ENCODE assay signal across 8 cellular contexts in genomic region chrX:47145408-47146120, GRCh38. TPM values are rescaled to one million over a fixed set of nuclear protein-coding genes. Genes with fewer than 3 reads are reported as not detected.
DNase-seq lines count a peak whose midpoint lies in the region; ATAC-seq, FAIRE-seq and TF ChIP-seq lines count a peak whose summit lies in the region.

No MANE protein-coding gene starts in this region.

- SMC1A ChIA-PET in GM12878 (lab: Charles Lee; ENCODE audit: uncharacterized antibody, unreplicated experiment) = interaction anchor here (1.2 kb wide), 2 partner anchors 45 to 47 kb away, joined by 4 to 8 read pairs; no protein-coding TSS in a partner anchor

- ATAC-seq in GM21390 (IDR thresholded peaks at IDR 0.05; ENCODE audit: unreplicated experiment) = peak; percentile 12
- ATAC-seq in GM12878 = peak; percentile 46

- H3K4me1 Mint-ChIP-seq in Caco-2 (ENCODE audit: low read depth, unreplicated experiment) = peaks cover 7% of the 10 kb centered on the region
- peaks cover 36 to 38% of the 10 kb centered on the region in 2 donors for H3K4me1 Mint-ChIP-seq in immature natural killer cell

- H2AFZ ChIP-seq in Karpas-422 (ENCODE audit: low read length) = no peak overlapping the region
- peak overlapping the region; percentile 44; the same call in 1 of the 2 replicates for H2AFZ ChIP-seq in GM12878 (ENCODE audit: control insufficient read depth, low read depth, low read length)

- H3K9ac ChIP-seq in Karpas-422 (ENCODE audit: low read length) (peak overlapping the region; percentile 87), GM12878 (ENCODE audit: control insufficient read depth, insufficient read depth, low read length) (peak overlapping the region; percentile 90), subcutaneous abdominal adipose tissue (ENCODE audit: low read length in 5 of 5) (peak overlapping the region in 4 of 5 donors; percentile 57 to 82 (median 76))

- DNase-seq in Caco-2 (peak in 1 of 2 experiments; percentile 67), Karpas-422 (peak; percentile 78), GM12878 (ENCODE audit: low read depth, low spot score) (no peak), immature natural killer cell (no peak), HCEC 1CT (no peak), NCI-H2081 treated with DMSO at 0.1 percent for 48 hours (lab: John Stamatoyannopoulos, UW) (no peak)

- FAIRE-seq in GM12878 (lab: Jason Lieb, UNC) = no peak

- H4K20me1 ChIP-seq in Karpas-422 (ENCODE audit: insufficient read depth, low read depth, low read length) (peaks cover 26% of the 10 kb centered on the region; the same call in 1 of the 2 replicates), GM12878 (ENCODE audit: control insufficient read depth, insufficient read depth) (no peaks in the 10 kb centered on the region)

- H3K9me3 Mint-ChIP-seq in Caco-2 (ENCODE audit: unreplicated experiment) (no peaks in the 10 kb centered on the region), immature natural killer cell (peaks cover 0 to 1% (median 0%) of the 10 kb centered on the region in 6 donors)

- 28% methylated on average over 15 of the region's 37 CpGs for WGBS in GM12878 (ENCODE audit: insufficient coverage, insufficient replicate concordance, low lambda C conversion rate, missing lambda C conversion rate)

- in situ Hi-C loops in GM12878 (cut with MboI) = no loop called here

- H3K27ac Mint-ChIP-seq in Caco-2 (ENCODE audit: unreplicated experiment) (peak overlapping the region; percentile 99), immature natural killer cell (peak overlapping the region; percentile 95 to 98 (median 96))

- H3K79me2 ChIP-seq in Karpas-422 (ENCODE audit: low read length) (peaks cover 64% of the 10 kb centered on the region), GM12878 (ENCODE audit: control insufficient read depth, insufficient read depth, low read length) (peaks cover 57% of the 10 kb centered on the region)

- CTCF ChIA-PET in Caco-2 (lab: Charles Lee) = interaction anchor here (0.6 to 1.2 kb wide), 8 partner anchors 8 to 378 kb away, joined by 3 to 6 read pairs (median 3); no protein-coding TSS in a partner anchor
- CTCF ChIA-PET in GM12878 (lab: Yijun Ruan, JAX) = interaction anchor here (0.9 to 1.5 kb wide), 7 partner anchors 7 to 291 kb away, joined by 3 to 8 read pairs (median 3); no protein-coding TSS in a partner anchor

- TF ChIP-seq CTCF in Caco-2 (IDR thresholded peaks at IDR 0.05; ENCODE audit: insufficient read depth in 1 of 2, low read depth in 1 of 2, low read length in 1 of 2, severe bottlenecking in 1 of 2, unreplicated experiment in 1 of 2) = no peak
- TF ChIP-seq CTCF in GM12878 (IDR thresholded peaks at IDR 0.05 in 2 of 3, conservative IDR thresholded peaks at IDR 0.05 in 1 of 3; ENCODE audit: control insufficient read depth in 2 of 3, extremely low read depth in 1 of 3, insufficient read depth in 1 of 3, low read depth in 3 of 3, low read length in 3 of 3) = no peak

- BruUV-seq in Caco-2 (replicated peaks; lab: Mats Ljungman, UMichigan) (TSS peak; percentile 27), GM12878 (replicated peaks; lab: Mats Ljungman, UMichigan) (no TSS peak)

- H3K36me3 Mint-ChIP-seq in Caco-2 (ENCODE audit: insufficient read depth, unreplicated experiment) (peaks cover 35% of the 10 kb centered on the region), immature natural killer cell (no peaks in the 10 kb centered on the region)

- intact Hi-C loops in Caco-2 (cut with micrococcal nuclease; ENCODE audit: unreplicated experiment) (no loop called here), GM12878 (cut with micrococcal nuclease; ENCODE audit: unreplicated experiment) (loop anchor here (2.0 kb wide), 1 partner anchor 47 kb away; the partner anchor contains the start of gene UBA1)

- peak overlapping the region; percentile 91 for H3K27ac ChIP-seq in Karpas-422 (ENCODE audit: low read length)
- H3K27ac ChIP-seq in GM12878 (ENCODE audit: control insufficient read depth, insufficient read depth) = peak overlapping the region; percentile 87
- peak overlapping the region; percentile 84 for H3K27ac ChIP-seq in subcutaneous abdominal adipose tissue (ENCODE audit: low read depth, low read length)

- no peak for TF ChIP-seq EP300 in GM12878 (IDR thresholded peaks at IDR 0.05; ENCODE audit: borderline replicate concordance in 1 of 2, control insufficient read depth in 1 of 2, low read depth in 2 of 2, low read length in 2 of 2)

- POLR2A ChIA-PET in Caco-2 (lab: Charles Lee) = interaction anchor here (0.7 to 1.5 kb wide), 5 partner anchors 17 to 1551 kb away, joined by 3 to 12 read pairs (median 7); partner anchors contain the start of gene USP11
- POLR2A ChIA-PET in GM12878 (lab: Charles Lee) = interaction anchor here (0.6 to 1.9 kb wide), 9 partner anchors 11 to 414 kb away, joined by 3 to 20 read pairs (median 5); partner anchors contain the start of genes CDK16, RP2 and USP11

- H3K27me3 Mint-ChIP-seq in Caco-2 (ENCODE audit: insufficient read depth, unreplicated experiment) (no peaks in the 10 kb centered on the region), immature natural killer cell (ENCODE audit: low read depth in 3 of 3) (peaks cover 10 to 17% (median 16%) of the 10 kb centered on the region in 3 donors)

- H3K4me3 ChIP-seq in Caco-2 (ENCODE audit: low read depth, low read length) (peak overlapping the region; percentile 94), Karpas-422 (ENCODE audit: low read length) (peak overlapping the region; percentile 83), GM12878 (peak overlapping the region; percentile 80), subcutaneous abdominal adipose tissue (ENCODE audit: low read depth in 1 of 5, low read length in 5 of 5) (peak overlapping the region; percentile 72 to 83 (median 75))

- H3K4me3 Mint-ChIP-seq in Caco-2 (ENCODE audit: unreplicated experiment) (peak overlapping the region; percentile 92), immature natural killer cell (peak overlapping the region; percentile 95 to 97 (median 97))

- no peak for TF ChIP-seq RAD21 in GM12878 (IDR thresholded peaks at IDR 0.05; ENCODE audit: insufficient read depth, low read depth, low read length)

- no peaks in the 10 kb centered on the region for H3K9me3 ChIP-seq in Caco-2
- no peaks in the 10 kb centered on the region for H3K9me3 ChIP-seq in Karpas-422 (ENCODE audit: low read length)
- H3K9me3 ChIP-seq in GM12878 (replicated peaks; ENCODE audit: control insufficient read depth, insufficient read depth, low read length) = no peaks in the 10 kb centered on the region; the same call in 2 of the 3 replicates
- peaks cover 0 to 8% (median 0%) of the 10 kb centered on the region in 5 donors for H3K9me3 ChIP-seq in subcutaneous abdominal adipose tissue (ENCODE audit: control insufficient read depth in 5 of 5, low read length in 5 of 5)

- H3K36me3 ChIP-seq in Caco-2 (ENCODE audit: control insufficient read depth, insufficient read depth, low read length) = no peaks in the 10 kb centered on the region; the same call in 1 of the 2 replicates
- H3K36me3 ChIP-seq in Karpas-422 (ENCODE audit: insufficient read depth, low read length) = peaks cover 13% of the 10 kb centered on the region; the same call in 1 of the 2 replicates
- peaks cover 0 to under 1% of the 10 kb centered on the region in 2 experiments; a peak in 1 of 4 replicates for H3K36me3 ChIP-seq in GM12878 (ENCODE audit: control insufficient read depth in 2 of 2, insufficient read depth in 2 of 2, low read length in 1 of 2)
- peaks cover 0 to 12% (median 11%) of the 10 kb centered on the region in 5 donors for H3K36me3 ChIP-seq in subcutaneous abdominal adipose tissue (ENCODE audit: control insufficient read depth in 5 of 5, insufficient read depth in 5 of 5, low read length in 5 of 5)

- H3K4me2 ChIP-seq in Karpas-422 (ENCODE audit: low read depth, low read length, poor library complexity, severe bottlenecking) = peak overlapping the region; percentile 82
- peak overlapping the region; percentile 66 for H3K4me2 ChIP-seq in GM12878 (ENCODE audit: control insufficient read depth, insufficient read depth)

- RAD21 ChIA-PET in GM12878 (lab: Charles Lee; ENCODE audit: unreplicated experiment) = interaction anchor here (0.7 to 2.0 kb wide), 7 partner anchors 46 to 505 kb away, joined by 3 to 14 read pairs (median 4); partner anchors contain the start of genes CDK16, ELK1 and RP2

- H3K4me1 ChIP-seq in Caco-2 (no peaks in the 10 kb centered on the region), Karpas-422 (ENCODE audit: low read length) (peaks cover 20% of the 10 kb centered on the region), GM12878 (ENCODE audit: control insufficient read depth, insufficient read depth, low read length) (peaks cover 6% of the 10 kb centered on the region; the same call in 1 of the 2 replicates), subcutaneous abdominal adipose tissue (ENCODE audit: control insufficient read depth in 5 of 5, insufficient read depth in 5 of 5, low read length in 5 of 5) (peaks cover 0 to 37% (median 35%) of the 10 kb centered on the region in 5 donors)

- no peaks in the 10 kb centered on the region for H3K9me2 ChIP-seq in Karpas-422 (replicated peaks; ENCODE audit: insufficient read depth, low read length)

- H3K27me3 ChIP-seq in Caco-2 (replicated peaks; ENCODE audit: control insufficient read depth, insufficient read depth, low read length) = no peaks in the 10 kb centered on the region
- no peaks in the 10 kb centered on the region for H3K27me3 ChIP-seq in Karpas-422 (ENCODE audit: low read length)
- no peaks in the 10 kb centered on the region for H3K27me3 ChIP-seq in GM12878 (replicated peaks in 1 of 2; ENCODE audit: control insufficient read depth in 2 of 2, insufficient read depth in 2 of 2, low read length in 1 of 2)
- H3K27me3 ChIP-seq in subcutaneous abdominal adipose tissue (ENCODE audit: control insufficient read depth in 5 of 5, insufficient read depth in 4 of 5, low read length in 5 of 5) = peaks cover 0 to 12% (median 8%) of the 10 kb centered on the region in 5 donors

- TF ChIP-seq POLR2A in GM12878 (IDR thresholded peaks at IDR 0.05; ENCODE audit: low read depth, low read length) = no peak

RNA-seq across cellular contexts. Expression of gene RBM10, which starts 0.5 kb away (rescaled TPM):
- total RNA-seq in Caco-2 (2022) (41.0 and 41.2 TPM in 2 replicates), GM12878 (2014; rRNA removed) (46.8 and 48.0 TPM in 2 replicates), GM12878 (2014; rRNA removed; fragmentation: Illumina TruSeq; extraction: Trizol) (20.7 and 24.8 TPM in 2 replicates), GM12878 (2021) (55.5 and 57.6 TPM in 2 replicates)
- total RNA-seq in Karpas-422 (2014; rRNA removed; shearing (Covaris generic); ENCODE audit: low replicate concordance) = 32.5 and 47.0 TPM in 2 replicates
- total RNA-seq in GM12878 (2013; cell fraction: nucleolus; rRNA removed) = 20.5 and 23.3 TPM in 2 replicates
- 9.2 TPM for polyA plus RNA-seq in GM12878 (2011; ENCODE audit: low read depth)
- polyA plus RNA-seq in GM12878 (2011; rRNA removed) (7.8 and 16.0 TPM in 2 replicates), GM12878 (2014; fragmentation: Illumina TruSeq; extraction: Trizol) (10.4 and 22.5 TPM in 2 replicates), GM12878 (2014; fragmentation: Nextera tagmentation; extraction: Ambion mirVana) (1 to 10 TPM; 1.4 to 4.4 TPM), GM12878 (2014; rRNA removed) (34.9 and 40.2 TPM in 2 replicates), GM12878 (2016; fragmentation: Nextera tagmentation; extraction: Ambion mirVana) (10 to 100 TPM; 50.0 to 60.0 TPM), immature natural killer cell (10 to 100 TPM; 15.1 to 34.1 (median 18.0) TPM)
- polyA plus RNA-seq in GM12878 (2011; cell fraction: cytosol; rRNA removed) = 26.5 and 30.1 TPM in 2 replicates
- polyA plus RNA-seq in GM12878 (2011; cell fraction: nucleus; rRNA removed) = 65.0 and 78.6 TPM in 2 replicates
- 28.7 and 33.3 TPM in 2 replicates for polyA plus RNA-seq in GM12878 (2012)
- 18.5 and 31.5 TPM in 2 replicates for polyA minus RNA-seq in GM12878 (2011; rRNA and poly(A)+ RNA removed)
- 20.6 and 22.2 TPM in 2 replicates for polyA minus RNA-seq in GM12878 (2011; cell fraction: cytosol; rRNA and poly(A)+ RNA removed)
- 9.6 and 17.0 TPM in 2 replicates for polyA minus RNA-seq in GM12878 (2011; cell fraction: nucleus; rRNA and poly(A)+ RNA removed)

RNA-seq across cellular contexts. Expression of gene NDUFB11, which starts 1.1 kb away (rescaled TPM):
- total RNA-seq in Caco-2 (2022) (120 and 129 TPM in 2 replicates), GM12878 (2014; rRNA removed) (179 and 202 TPM in 2 replicates), GM12878 (2014; rRNA removed; fragmentation: Illumina TruSeq; extraction: Trizol) (51.2 and 60.8 TPM in 2 replicates), GM12878 (2021) (101 and 106 TPM in 2 replicates)
- 122 and 154 TPM in 2 replicates for total RNA-seq in Karpas-422 (2014; rRNA removed; shearing (Covaris generic); ENCODE audit: low replicate concordance)
- total RNA-seq in GM12878 (2013; cell fraction: nucleolus; rRNA removed) = 6.3 and 11.1 TPM in 2 replicates
- 14.4 TPM for polyA plus RNA-seq in GM12878 (2011; ENCODE audit: low read depth)
- polyA plus RNA-seq in GM12878 (2011; rRNA removed) (27.3 and 53.4 TPM in 2 replicates), GM12878 (2014; fragmentation: Illumina TruSeq; extraction: Trizol) (41.5 and 42.5 TPM in 2 replicates), GM12878 (2014; fragmentation: Nextera tagmentation; extraction: Ambion mirVana) (10 to 100 TPM; 16.1 to 44.5 TPM), GM12878 (2014; rRNA removed) (164 and 211 TPM in 2 replicates), GM12878 (2016; fragmentation: Nextera tagmentation; extraction: Ambion mirVana) (100 to 1,000 TPM; 197 to 199 TPM), immature natural killer cell (100 to 1,000 TPM; 124 to 208 (median 151) TPM)
- polyA plus RNA-seq in GM12878 (2011; cell fraction: cytosol; rRNA removed) = 92.9 and 97.2 TPM in 2 replicates
- polyA plus RNA-seq in GM12878 (2011; cell fraction: nucleus; rRNA removed) = 33.8 and 41.1 TPM in 2 replicates
- polyA plus RNA-seq in GM12878 (2012) = 89.4 and 91.6 TPM in 2 replicates
- polyA minus RNA-seq in GM12878 (2011; rRNA and poly(A)+ RNA removed) = 46.4 and 67.7 TPM in 2 replicates
- polyA minus RNA-seq in GM12878 (2011; cell fraction: cytosol; rRNA and poly(A)+ RNA removed) = 24.2 and 27.1 TPM in 2 replicates
- 8.1 and 15.1 TPM in 2 replicates for polyA minus RNA-seq in GM12878 (2011; cell fraction: nucleus; rRNA and poly(A)+ RNA removed)

RNA-seq across cellular contexts. Expression of gene UBA1, which starts 48.1 kb away (rescaled TPM):
- total RNA-seq in Caco-2 (2022) (156 and 157 TPM in 2 replicates), GM12878 (2014; rRNA removed) (228 and 255 TPM in 2 replicates), GM12878 (2014; rRNA removed; fragmentation: Illumina TruSeq; extraction: Trizol) (60.1 and 64.7 TPM in 2 replicates), GM12878 (2021) (296 and 314 TPM in 2 replicates)
- 178 and 214 TPM in 2 replicates for total RNA-seq in Karpas-422 (2014; rRNA removed; shearing (Covaris generic); ENCODE audit: low replicate concordance)
- total RNA-seq in GM12878 (2013; cell fraction: nucleolus; rRNA removed) = 132 and 146 TPM in 2 replicates
- 130 TPM for polyA plus RNA-seq in GM12878 (2011; ENCODE audit: low read depth)
- polyA plus RNA-seq in GM12878 (2011; rRNA removed) (96.5 and 271 TPM in 2 replicates), GM12878 (2014; fragmentation: Illumina TruSeq; extraction: Trizol) (121 and 180 TPM in 2 replicates), GM12878 (2014; fragmentation: Nextera tagmentation; extraction: Ambion mirVana) (10 to 100 TPM; 60.4 to 79.9 TPM), GM12878 (2014; rRNA removed) (225 and 247 TPM in 2 replicates), GM12878 (2016; fragmentation: Nextera tagmentation; extraction: Ambion mirVana) (100 to 1,000 TPM; 208 to 229 TPM), immature natural killer cell (100 to 1,000 TPM; 146 to 205 (median 167) TPM)
- polyA plus RNA-seq in GM12878 (2011; cell fraction: cytosol; rRNA removed) = 291 and 337 TPM in 2 replicates
- polyA plus RNA-seq in GM12878 (2011; cell fraction: nucleus; rRNA removed) = 336 and 470 TPM in 2 replicates
- 161 and 179 TPM in 2 replicates for polyA plus RNA-seq in GM12878 (2012)
- 354 and 380 TPM in 2 replicates for polyA minus RNA-seq in GM12878 (2011; rRNA and poly(A)+ RNA removed)
- polyA minus RNA-seq in GM12878 (2011; cell fraction: cytosol; rRNA and poly(A)+ RNA removed) = 111 and 133 TPM in 2 replicates
- 65.5 and 116 TPM in 2 replicates for polyA minus RNA-seq in GM12878 (2011; cell fraction: nucleus; rRNA and poly(A)+ RNA removed)
